In the genomic region with DNA sequence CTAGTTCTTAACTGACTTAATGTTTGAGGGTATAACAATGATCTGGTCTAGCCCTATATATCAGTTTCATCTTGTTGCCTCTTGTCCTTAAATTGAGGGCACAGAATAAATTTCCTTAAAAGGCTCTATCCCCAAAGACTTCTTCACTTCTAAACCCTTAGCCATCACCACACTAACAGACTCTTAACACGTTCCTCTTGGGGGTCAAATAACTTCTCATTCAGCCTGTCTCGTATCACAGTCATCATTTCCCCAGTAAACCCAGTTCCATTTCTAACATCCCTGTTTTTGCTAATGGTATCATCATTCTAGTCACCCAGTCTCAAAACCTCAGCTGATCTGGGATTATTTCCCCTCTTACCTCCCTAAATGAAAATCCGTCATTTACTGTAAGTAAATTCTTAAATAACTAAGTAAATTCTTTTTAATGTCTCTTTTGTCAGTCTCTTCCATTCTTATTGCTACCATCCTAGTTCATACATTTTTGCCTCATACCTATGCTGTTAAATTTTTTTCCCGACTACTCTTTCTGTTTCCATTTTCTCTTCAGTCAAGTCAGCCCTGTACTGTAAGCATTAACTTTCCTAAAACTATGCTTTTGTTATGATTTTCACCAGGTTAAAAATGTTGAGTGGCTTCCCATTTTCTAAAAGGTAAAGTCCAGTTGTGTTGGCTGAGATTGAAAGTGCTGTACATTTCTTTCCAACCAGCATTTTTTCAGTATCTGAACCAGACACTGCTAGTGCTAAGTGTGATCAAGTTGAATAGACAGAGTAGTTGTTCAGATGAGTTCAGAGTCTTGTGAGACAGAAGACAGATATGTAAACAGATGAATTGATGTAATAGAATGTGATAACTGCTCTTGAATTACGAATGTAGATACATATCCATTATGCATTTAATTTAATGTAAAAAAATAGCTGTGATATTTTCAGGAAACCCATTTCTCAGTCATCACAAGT, we compare ENCODE assay signal across 11 cellular contexts.
A peak's percentile ranks its signal among the peaks of the same experiment; 100 is the strongest.
DNase-seq lines count a peak whose midpoint lies in the region; ATAC-seq lines count a peak whose summit lies in the region.
"Had no signal": no experiment of that assay in that cellular context is flagged by ENCODE, and none has a peak within 500 bp of the region (broad histone marks: within the 10 kb centered on the region; RNA-seq: fewer than 3 reads in every experiment).

No MANE protein-coding gene starts in this region.

- H3K36me3 ChIP-seq in ACC112 (ENCODE audit: insufficient read depth, low read length) = no peaks in the 10 kb centered on the region

- DNase-seq in epithelial cell of prostate (ENCODE audit: low read depth, low spot score) (no peak), glomerular visceral epithelial cell (ENCODE audit: extremely low spot score) (no peak), SIG-M5 (lab: John Stamatoyannopoulos, UW) (no peak), NCI-H510A (lab: John Stamatoyannopoulos, UW) (no peak)
- DNase-seq: activated CD8-positive, alpha-beta T cell treated with anti-CD3 and anti-CD28 coated beads, Interleukin-2, amount 10 ng/mL, durations not matched to agents 7 days and 5 days; NCI-H1436 treated with DMSO at 0.1 percent for 48 hours; stimulated activated naive B cell treated with anti-CD40 and anti-IgM and Interleukin-4, amounts not matched to agents 10 μg/mL and 1 μg/mL and 100 μg/mL, for 72 hours had no signal

- H3K4me3 ChIP-seq in ACC112 (ENCODE audit: low read depth, low read length) = no peak overlapping the region

- ATAC-seq in GM21390 (IDR thresholded peaks at IDR 0.05; ENCODE audit: unreplicated experiment) = peak; percentile 63
- ATAC-seq in HG03442 (IDR thresholded peaks at IDR 0.05; ENCODE audit: unreplicated experiment) = peak; percentile 65
- no peak for ATAC-seq in HG03520 (IDR thresholded peaks at IDR 0.05; ENCODE audit: unreplicated experiment)
- ATAC-seq: activated CD8-positive, alpha-beta T cell treated with anti-CD3 and anti-CD28 coated beads, Interleukin-2, amount 10 ng/mL, durations not matched to agents 7 days and 5 days had no signal

- H3K79me2 ChIP-seq in ACC112 (ENCODE audit: control insufficient read depth, insufficient read depth, low read length, unreplicated experiment) = peaks cover 90% of the 10 kb centered on the region

- no peak overlapping the region for H2AFZ ChIP-seq in ACC112 (ENCODE audit: low read length, unreplicated experiment)

- peaks cover 62% of the 10 kb centered on the region for H3K4me1 ChIP-seq in ACC112 (ENCODE audit: control insufficient read depth, insufficient read depth, low read length, unreplicated experiment)

- no peaks in the 10 kb centered on the region for H3K27me3 ChIP-seq in ACC112 (ENCODE audit: insufficient read depth, low read length)

- peak overlapping the region; percentile 88 for H3K27ac ChIP-seq in ACC112 (ENCODE audit: low read depth, low read length)
- peak overlapping the region; percentile 32 for H3K27ac ChIP-seq in epithelial cell of prostate
